16 cellular contexts compared by ENCODE assay signal in genomic region chr10:12843296-12843945, GRCh38.
"Had no signal": no experiment of that assay in that cellular context is flagged by ENCODE, and none has a peak within 500 bp of the region (broad histone marks: within the 10 kb centered on the region; RNA-seq: fewer than 3 reads in every experiment).

No MANE protein-coding gene starts in this region.

- H3K27ac ChIP-seq: suprapubic skin, upper lobe of right lung had no signal

- H3K9me3 Mint-ChIP-seq: mesothelial cell of epicardium, natural killer cell had no signal

- H3K27ac Mint-ChIP-seq: natural killer cell had no signal

- H3K79me2 ChIP-seq: hepatocyte had no signal

- H3K4me3 ChIP-seq: hepatocyte, sigmoid colon, skin epidermis, suprapubic skin, thyroid gland, upper lobe of right lung had no signal

- H3K9me3 ChIP-seq: sigmoid colon, suprapubic skin, thyroid gland, upper lobe of right lung had no signal

- H3K27me3 ChIP-seq: hepatocyte, sigmoid colon, suprapubic skin, thyroid gland, upper lobe of right lung had no signal

- H3K36me3 ChIP-seq: sigmoid colon, suprapubic skin, thyroid gland, upper lobe of right lung had no signal

- ATAC-seq: natural killer cell, upper lobe of right lung had no signal

- H3K4me1 Mint-ChIP-seq: natural killer cell had no signal

- H3K4me3 Mint-ChIP-seq: mesothelial cell of epicardium, natural killer cell had no signal

- DNase-seq: dermis blood vessel endothelial cell; foreskin melanocyte; kidney glomerular epithelial cell; mammary epithelial cell; natural killer cell; posterior cingulate gyrus; sigmoid colon; stimulated activated CD4-positive, alpha-beta T cell treated with anti-CD3 and anti-CD28 coated beads, Interleukin-12 subunit alpha, Interleukin-12 subunit beta, amount 100 ng/mL, for 4 hours; stimulated activated CD4-positive, alpha-beta T cell treated with anti-CD3 and anti-CD28 coated beads, Interleukin-2, amount 100 ng/mL, for 48 hours; stimulated activated naive CD4-positive, alpha-beta T cell treated with Interleukin-2 at 50 U/mL for 16 hours; thyroid gland; upper lobe of right lung had no signal

- H2AFZ ChIP-seq: hepatocyte had no signal

- H3K36me3 Mint-ChIP-seq: mesothelial cell of epicardium, natural killer cell had no signal
